In genomic region chr17:50118076-50118827, GRCh38 we compare ENCODE assay signal across 22 cellular contexts. TPM values are rescaled to one million over a fixed set of nuclear protein-coding genes. Genes with fewer than 3 reads are reported as not detected.
"Had no signal": no experiment of that assay in that cellular context is flagged by ENCODE, and none has a peak within 500 bp of the region (broad histone marks: within the 10 kb centered on the region; RNA-seq: fewer than 3 reads in every experiment).

No MANE protein-coding gene starts in this region.

- H3K9me3 ChIP-seq: body of pancreas, colonic mucosa, heart right ventricle, ovary, psoas muscle had no signal

- H3K4me1 ChIP-seq: colonic mucosa had no signal

- H3K27me3 ChIP-seq: body of pancreas, ovary had no signal

- H3K9me3 Mint-ChIP-seq: activated CD8-positive, alpha-beta T cell treated with anti-CD3 and anti-CD28 coated beads for 36 hours; activated T-helper 17 cell treated with anti-CD3 and anti-CD28 coated beads, Interleukin-2, amount 50 U/mL, for 72 hours; neural progenitor cell; stimulated activated naive CD8-positive, alpha-beta T cell treated with anti-CD3 and anti-CD28 coated beads, Interleukin-15, Interleukin-2, amounts not matched to agents 100 ng/mL and 50 ng/mL, for 24 hours had no signal

- H3K27ac ChIP-seq: body of pancreas, colonic mucosa, heart right ventricle, neural progenitor cell, ovary, skin epidermis had no signal

- H3K36me3 Mint-ChIP-seq: immature natural killer cell had no signal

- H3K9ac ChIP-seq: neural progenitor cell had no signal

- H3K27ac Mint-ChIP-seq: activated CD8-positive, alpha-beta T cell treated with anti-CD3 and anti-CD28 coated beads for 36 hours; activated T-helper 17 cell treated with anti-CD3 and anti-CD28 coated beads, Interleukin-2, amount 50 U/mL, for 72 hours; immature natural killer cell; neural progenitor cell; stimulated activated naive CD8-positive, alpha-beta T cell treated with anti-CD3 and anti-CD28 coated beads, Interleukin-15, Interleukin-2, amounts not matched to agents 100 ng/mL and 50 ng/mL, for 24 hours had no signal

- H3K4me3 ChIP-seq: body of pancreas, colonic mucosa, neural progenitor cell, ovary had no signal

- H3K36me3 ChIP-seq: colonic mucosa, heart right ventricle, neural progenitor cell, ovary had no signal

- H3K4me3 Mint-ChIP-seq: activated CD8-positive, alpha-beta T cell treated with anti-CD3 and anti-CD28 coated beads for 36 hours; activated T-helper 17 cell treated with anti-CD3 and anti-CD28 coated beads, Interleukin-2, amount 50 U/mL, for 72 hours; neural progenitor cell; stimulated activated naive CD8-positive, alpha-beta T cell treated with anti-CD3 and anti-CD28 coated beads, Interleukin-15, Interleukin-2, amounts not matched to agents 100 ng/mL and 50 ng/mL, for 24 hours had no signal

- DNase-seq: activated CD4-positive, alpha-beta T cell treated with anti-CD3 and anti-CD28 coated beads for 48 hours; activated CD4-positive, CD25-positive, alpha-beta regulatory T cell; activated CD8-positive, alpha-beta T cell treated with anti-CD3 and anti-CD28 coated beads for 36 hours; activated naive CD4-positive, alpha-beta T cell; activated T-cell treated with anti-CD3 and anti-CD28 coated beads, Interleukin-2, amount 50 U/mL, for 1 hour; body of pancreas; colonic mucosa; erythroblast; heart right ventricle; immature natural killer cell; kidney glomerular epithelial cell; left ventricle myocardium superior; psoas muscle; right cardiac atrium; trophoblast cell had no signal

RNA-seq across cellular contexts. Expression of gene SAMD14, which starts 11.7 kb away (rescaled TPM):
- total RNA-seq: body of pancreas had no signal

RNA-seq across cellular contexts. Expression of gene SGCA, which starts 47.6 kb away (rescaled TPM):
- total RNA-seq: activated T-helper 17 cell treated with anti-CD3 and anti-CD28 coated beads, Interleukin-2, amount 50 U/mL, for 72 hours; frontal cortex; mononuclear cell had no signal
- polyA plus RNA-seq: immature natural killer cell had no signal
